8 cellular contexts compared by ENCODE assay signal in genomic region chr10:69043931-69044531, GRCh38. TPM values are rescaled to one million over a fixed set of nuclear protein-coding genes. Genes with fewer than 3 reads are reported as not detected.
DNase-seq lines count a peak whose midpoint lies in the region; ATAC-seq and TF ChIP-seq lines count a peak whose summit lies in the region.

No MANE protein-coding gene starts in this region.

- DNase-seq in stimulated activated naive CD4-positive, alpha-beta T cell treated with Interleukin-2 at 50 U/mL for 16 hours (lab: John Stamatoyannopoulos, UW), result peak; percentile 27
- no peak for DNase-seq in stimulated activated naive CD4-positive, alpha-beta T cell (lab: John Stamatoyannopoulos, UW)
- DNase-seq in activated naive CD8-positive, alpha-beta T cell treated with anti-CD3 and anti-CD28 coated beads, Interleukin-2, amount 50 U/mL, for 24 hours, result no peak
- DNase-seq in upper lobe of right lung (no peak), activated gamma-delta T cell (lab: John Stamatoyannopoulos, UW) (no peak), KG1 (lab: John Stamatoyannopoulos, UW) (no peak), NOMO-1 (lab: John Stamatoyannopoulos, UW; ENCODE audit: unreplicated experiment in 2 of 2) (no peak)

- no peak for TF ChIP-seq CTCF in upper lobe of right lung (IDR thresholded peaks at IDR 0.05)

- peak overlapping the region; percentile 52 for H3K4me3 Mint-ChIP-seq in activated naive CD8-positive, alpha-beta T cell treated with anti-CD3 and anti-CD28 coated beads, Interleukin-2, amount 50 U/mL, for 24 hours

- no peaks in the 10 kb centered on the region for H3K36me3 Mint-ChIP-seq in activated naive CD8-positive, alpha-beta T cell treated with anti-CD3 and anti-CD28 coated beads, Interleukin-2, amount 50 U/mL, for 24 hours (ENCODE audit: low read depth)

- no peaks in the 10 kb centered on the region for H3K27me3 ChIP-seq in upper lobe of right lung

- no peaks in the 10 kb centered on the region for H3K9me3 ChIP-seq in upper lobe of right lung

- H3K4me1 ChIP-seq in upper lobe of right lung, result peaks cover 45% of the 10 kb centered on the region

- H3K4me3 ChIP-seq in upper lobe of right lung, result no peak overlapping the region

- H3K4me1 Mint-ChIP-seq in activated naive CD8-positive, alpha-beta T cell treated with anti-CD3 and anti-CD28 coated beads, Interleukin-2, amount 50 U/mL, for 24 hours, result peaks cover 55% of the 10 kb centered on the region

- H3K36me3 ChIP-seq in upper lobe of right lung, result no peaks in the 10 kb centered on the region

- no peaks in the 10 kb centered on the region for H3K27me3 Mint-ChIP-seq in activated naive CD8-positive, alpha-beta T cell treated with anti-CD3 and anti-CD28 coated beads, Interleukin-2, amount 50 U/mL, for 24 hours

- intact Hi-C loops in upper lobe of right lung (cut with DNase I), result no loop called here

- H3K27ac ChIP-seq in upper lobe of right lung, result peak overlapping the region; percentile 77

- peak overlapping the region; percentile 82 for H3K27ac Mint-ChIP-seq in activated naive CD8-positive, alpha-beta T cell treated with anti-CD3 and anti-CD28 coated beads, Interleukin-2, amount 50 U/mL, for 24 hours

- H3K9me3 Mint-ChIP-seq in activated naive CD8-positive, alpha-beta T cell treated with anti-CD3 and anti-CD28 coated beads, Interleukin-2, amount 50 U/mL, for 24 hours, result no peaks in the 10 kb centered on the region

- ATAC-seq in HG03457 (IDR thresholded peaks at IDR 0.05; ENCODE audit: unreplicated experiment), result peak; percentile 52
- no peak for ATAC-seq in activated naive CD8-positive, alpha-beta T cell treated with anti-CD3 and anti-CD28 coated beads, Interleukin-2, amount 50 U/mL, for 24 hours
- no peak for ATAC-seq in upper lobe of right lung

RNA-seq across cellular contexts. Expression of gene SRGN, which starts 43.9 kb away (rescaled TPM):
- 225 TPM for total RNA-seq in upper lobe of right lung

RNA-seq across cellular contexts. Expression of gene KIFBP, which starts 55.4 kb away (rescaled TPM):
- total RNA-seq in upper lobe of right lung, result 21.4 TPM
